In the genomic region with DNA sequence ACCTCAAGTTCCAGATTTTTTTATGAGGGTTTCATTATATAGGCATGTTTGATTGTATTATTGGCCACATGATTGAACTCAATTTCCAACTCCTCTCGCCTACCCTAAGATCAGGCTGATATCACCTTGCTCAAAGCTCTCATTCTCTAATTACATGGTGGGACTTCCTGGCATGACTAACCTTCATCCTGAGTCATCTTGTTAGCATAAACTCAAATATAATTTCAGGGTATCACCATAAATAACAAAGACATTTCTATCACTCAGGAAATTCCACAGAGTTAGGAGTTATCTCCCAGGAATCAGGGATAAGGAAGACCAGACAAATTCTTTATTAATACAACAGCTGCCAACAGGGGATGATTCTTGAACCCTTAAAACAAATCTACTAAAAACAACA, we compare ENCODE assay signal across 18 cellular contexts.
DNase-seq lines count a peak whose midpoint lies in the region; TF ChIP-seq lines count a peak whose summit lies in the region.
"Had no signal": no experiment of that assay in that cellular context is flagged by ENCODE, and none has a peak within 500 bp of the region (broad histone marks: within the 10 kb centered on the region; RNA-seq: fewer than 3 reads in every experiment).

No MANE protein-coding gene starts in this region.

- no peak overlapping the region for H3K4me2 ChIP-seq in mesendoderm (ENCODE audit: low read length)
- H3K4me2 ChIP-seq: PC-9 had no signal

- H3K27ac ChIP-seq in mesendoderm (ENCODE audit: low read depth, low read length) (no peak overlapping the region), dorsolateral prefrontal cortex (peak overlapping the region in 7 of 59 donors; percentile 6 to 86 (median 37))
- H3K27ac ChIP-seq: PC-9 had no signal

- no CpG with 5 or more reads among the region's 1 CpG for WGBS in mesendoderm (ENCODE audit: extremely low coverage, insufficient coverage, low lambda C conversion rate)

- no peaks in the 10 kb centered on the region for H3K36me3 ChIP-seq in mesendoderm (ENCODE audit: control insufficient read depth, insufficient read depth, low read length)

- no peak overlapping the region for H3K9ac ChIP-seq in mesendoderm (ENCODE audit: low read length)

- no peak overlapping the region for H3K4ac ChIP-seq in mesendoderm (ENCODE audit: low read depth, low read length)

- DNase-seq in Daoy (ENCODE audit: low read depth) (peak; percentile 30), M059J (ENCODE audit: low read depth) (peak; percentile 18), amniotic epithelial cell (ENCODE audit: low read depth) (peak; percentile 41), mesendoderm (peak; percentile 11), midbrain (lab: John Stamatoyannopoulos, UW) (no peak), dorsolateral prefrontal cortex (no peak)
- DNase-seq in activated CD4-positive, CD25-positive, alpha-beta regulatory T cell treated with anti-CD3 and anti-CD28 coated beads, Interleukin-2, amount 50 U/mL, for 72 hours, result no peak
- DNase-seq: CD4-positive, CD25-positive, alpha-beta regulatory T cell; COR-L47; DMS79; GOT3; HCEC 1CT; NCI-H1417; NCI-H1694 treated with DMSO at 0.1 percent for 48 hours; NCI-H510A; NCI-H748 treated with DMSO at 0.1 percent for 48 hours; PC-9; SIG-M5 had no signal

- H3K4me1 ChIP-seq in mesendoderm (ENCODE audit: control insufficient read depth, low read depth, low read length), result peaks cover 2% of the 10 kb centered on the region

- H3K27me3 ChIP-seq in mesendoderm (ENCODE audit: insufficient read depth, low read length, poor library complexity) (no peaks in the 10 kb centered on the region), dorsolateral prefrontal cortex (no peaks in the 10 kb centered on the region)

- no peak overlapping the region for H2BK120ac ChIP-seq in mesendoderm (ENCODE audit: low read depth, low read length)

- no peak overlapping the region for H3K4me3 ChIP-seq in mesendoderm (ENCODE audit: low read length)
- no peak overlapping the region for H3K4me3 ChIP-seq in dorsolateral prefrontal cortex
- H3K4me3 ChIP-seq: PC-9 had no signal

- H4K5ac ChIP-seq in mesendoderm (ENCODE audit: low read length), result no peak overlapping the region

- H2BK15ac ChIP-seq in mesendoderm (replicated peaks; ENCODE audit: low read depth), result no peak overlapping the region

- no peak overlapping the region for H2AK5ac ChIP-seq in mesendoderm (ENCODE audit: low read length)

- TF ChIP-seq CTCF in dorsolateral prefrontal cortex (IDR thresholded peaks at IDR 0.05 in 54 of 56, conservative IDR thresholded peaks at IDR 0.05 in 2 of 56; ENCODE audit: low read depth in 1 of 56, partially characterized antibody in 56 of 56), result no peak

- no peak overlapping the region for H2BK5ac ChIP-seq in mesendoderm (ENCODE audit: low read length)

- H3K18ac ChIP-seq in mesendoderm (ENCODE audit: low read length), result no peak overlapping the region

- H4K8ac ChIP-seq in mesendoderm (ENCODE audit: low read depth, low read length), result no peak overlapping the region

- H3K79me2 ChIP-seq in mesendoderm (ENCODE audit: control insufficient read depth, insufficient read depth, low read length), result no peaks in the 10 kb centered on the region

- no peak overlapping the region for H3K23ac ChIP-seq in mesendoderm (ENCODE audit: low read length)

- intact Hi-C loops in dorsolateral prefrontal cortex (cut with DNase I), result no loop called here

- no peaks in the 10 kb centered on the region for H3K79me1 ChIP-seq in mesendoderm (ENCODE audit: low read length)

- no peak overlapping the region for H3K56ac ChIP-seq in mesendoderm (ENCODE audit: low read length)

Comparison
In these comparisons a context has a peak if more than half of its experiments do, and no peak if none do; other contexts are left out.
1. DNase-seq: peak in Daoy (single experiment), M059J (single experiment), amniotic epithelial cell (single experiment) and mesendoderm (single experiment); none in activated CD4-positive, CD25-positive, alpha-beta regulatory T cell treated with anti-CD3 and anti-CD28 coated beads, Interleukin-2, amount 50 U/mL, for 72 hours (single experiment), midbrain (single experiment) and dorsolateral prefrontal cortex (0 of 10).